ENCODE assay signal across 9 cellular contexts in the genomic region with DNA sequence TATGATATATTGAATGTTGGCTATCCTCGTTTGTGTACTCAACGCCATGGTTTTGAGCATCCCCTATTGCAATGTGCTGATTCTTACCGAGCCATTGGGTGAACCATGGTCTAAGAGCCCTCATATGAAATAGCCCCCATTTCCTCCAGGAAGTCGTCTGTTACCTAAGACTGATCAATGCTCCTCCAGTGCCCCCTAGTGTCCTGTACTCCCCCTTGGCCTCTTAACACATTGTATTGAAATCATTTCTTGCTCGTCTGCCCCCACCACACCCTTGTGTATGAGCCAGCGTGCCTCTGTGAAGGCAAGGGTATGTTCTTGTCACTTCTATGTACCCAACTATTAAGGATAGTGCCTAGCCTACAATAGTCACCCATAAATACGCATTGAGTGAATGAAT. TPM values are rescaled to one million over a fixed set of nuclear protein-coding genes. Genes with fewer than 3 reads are reported as not detected.
A peak's percentile ranks its signal among the peaks of the same experiment; 100 is the strongest.
DNase-seq lines count a peak whose midpoint lies in the region; ATAC-seq and TF ChIP-seq lines count a peak whose summit lies in the region.
"Had no signal": no experiment of that assay in that cellular context is flagged by ENCODE, and none has a peak within 500 bp of the region (broad histone marks: within the 10 kb centered on the region; RNA-seq: fewer than 3 reads in every experiment).

No MANE protein-coding gene starts in this region.

- H3K4me1 ChIP-seq in RWPE2 (ENCODE audit: insufficient read depth, poor library complexity, severe bottlenecking): no peaks in the 10 kb centered on the region
- H3K4me1 ChIP-seq: tibial nerve had no signal

- H3K4me1 Mint-ChIP-seq in activated naive CD4-positive, alpha-beta T cell treated with anti-CD3 and anti-CD28 coated beads, Interleukin-2, amount 10 ng/mL, durations not matched to agents 7 days and 5 days: no peaks in the 10 kb centered on the region

- ATAC-seq in GM19372 (IDR thresholded peaks at IDR 0.05; ENCODE audit: low read depth, unreplicated experiment) (peak; percentile 68), RWPE2 (ENCODE audit: low read depth) (0 out of 3 replicates have a peak, but pooled peaks have one; percentile 29)

- H3K27ac Mint-ChIP-seq in activated naive CD4-positive, alpha-beta T cell treated with anti-CD3 and anti-CD28 coated beads, Interleukin-2, amount 10 ng/mL, durations not matched to agents 7 days and 5 days: no peak overlapping the region

- no peak overlapping the region for H3K4me3 ChIP-seq in RWPE2 (ENCODE audit: severe bottlenecking)
- H3K4me3 ChIP-seq: tibial nerve had no signal

- no peak overlapping the region for H3K4me3 Mint-ChIP-seq in activated naive CD4-positive, alpha-beta T cell treated with anti-CD3 and anti-CD28 coated beads, Interleukin-2, amount 10 ng/mL, durations not matched to agents 7 days and 5 days

- no peaks in the 10 kb centered on the region for H3K9me3 ChIP-seq in RWPE2 (ENCODE audit: severe bottlenecking)
- H3K9me3 ChIP-seq: tibial nerve had no signal

- peak; percentile 40 for TF ChIP-seq CTCF in RWPE2 (IDR thresholded peaks at IDR 0.05; ENCODE audit: poor library complexity, severe bottlenecking)

- CTCF ChIA-PET in activated naive CD4-positive, alpha-beta T cell treated with anti-CD3 and anti-CD28 coated beads, Interleukin-2, amount 10 ng/mL, durations not matched to agents 7 days and 5 days (lab: Charles Lee): interaction anchor here (1.0 kb wide), 1 partner anchor 29 kb away, joined by 3 read pairs; no protein-coding TSS in a partner anchor

- no peak overlapping the region for H3K27ac ChIP-seq in RWPE2 (ENCODE audit: poor library complexity, severe bottlenecking)
- H3K27ac ChIP-seq: tibial nerve had no signal

- DNase-seq in COLO668 (lab: John Stamatoyannopoulos, UW; ENCODE audit: unreplicated experiment) (peak; percentile 28), HT-29 (ENCODE audit: low spot score) (peak; percentile 67), RWPE2 (ENCODE audit: low spot score) (no peak), iris pigment epithelial cell (ENCODE audit: low read depth) (peak; percentile 55), DMS79 (lab: John Stamatoyannopoulos, UW) (no peak)
- peak; percentile 73 for DNase-seq in activated naive CD4-positive, alpha-beta T cell treated with anti-CD3 and anti-CD28 coated beads, Interleukin-2, amount 10 ng/mL, durations not matched to agents 7 days and 5 days
- DNase-seq in stimulated activated CD8-positive, alpha-beta memory T cell treated with anti-CD3 and anti-CD28 coated beads, Interleukin-15, amount 100 ng/mL, for 1 hour (ENCODE audit: low read depth): peak; percentile 29

- no peaks in the 10 kb centered on the region for H3K36me3 Mint-ChIP-seq in activated naive CD4-positive, alpha-beta T cell treated with anti-CD3 and anti-CD28 coated beads, Interleukin-2, amount 10 ng/mL, durations not matched to agents 7 days and 5 days

- H3K9me3 Mint-ChIP-seq in activated naive CD4-positive, alpha-beta T cell treated with anti-CD3 and anti-CD28 coated beads, Interleukin-2, amount 10 ng/mL, durations not matched to agents 7 days and 5 days: no peaks in the 10 kb centered on the region

- peaks cover 15% of the 10 kb centered on the region for H3K27me3 Mint-ChIP-seq in activated naive CD4-positive, alpha-beta T cell treated with anti-CD3 and anti-CD28 coated beads, Interleukin-2, amount 10 ng/mL, durations not matched to agents 7 days and 5 days

- H3K36me3 ChIP-seq in RWPE2 (ENCODE audit: low read depth): no peaks in the 10 kb centered on the region
- H3K36me3 ChIP-seq: tibial nerve had no signal

- no peaks in the 10 kb centered on the region for H3K27me3 ChIP-seq in RWPE2 (ENCODE audit: insufficient read depth, poor library complexity, severe bottlenecking)

RNA-seq across cellular contexts. Expression of a gene that starts 11.2 kb away (rescaled TPM):
- 15.1 and 16.2 TPM in 2 replicates for total RNA-seq in HT-29 (2014; rRNA removed; shearing (Covaris generic))

Comparison
In these comparisons a context has a peak if more than half of its experiments do, and no peak if none do; other contexts are left out.
1. DNase-seq: peak in COLO668 (single experiment), HT-29 (single experiment), activated naive CD4-positive, alpha-beta T cell treated with anti-CD3 and anti-CD28 coated beads, Interleukin-2, amount 10 ng/mL, durations not matched to agents 7 days and 5 days (single experiment), iris pigment epithelial cell (single experiment) and stimulated activated CD8-positive, alpha-beta memory T cell treated with anti-CD3 and anti-CD28 coated beads, Interleukin-15, amount 100 ng/mL, for 1 hour (single experiment); none in RWPE2 (single experiment) and DMS79 (single experiment).